Comparison of ENCODE assay signal across 9 cellular contexts in the genomic region with DNA sequence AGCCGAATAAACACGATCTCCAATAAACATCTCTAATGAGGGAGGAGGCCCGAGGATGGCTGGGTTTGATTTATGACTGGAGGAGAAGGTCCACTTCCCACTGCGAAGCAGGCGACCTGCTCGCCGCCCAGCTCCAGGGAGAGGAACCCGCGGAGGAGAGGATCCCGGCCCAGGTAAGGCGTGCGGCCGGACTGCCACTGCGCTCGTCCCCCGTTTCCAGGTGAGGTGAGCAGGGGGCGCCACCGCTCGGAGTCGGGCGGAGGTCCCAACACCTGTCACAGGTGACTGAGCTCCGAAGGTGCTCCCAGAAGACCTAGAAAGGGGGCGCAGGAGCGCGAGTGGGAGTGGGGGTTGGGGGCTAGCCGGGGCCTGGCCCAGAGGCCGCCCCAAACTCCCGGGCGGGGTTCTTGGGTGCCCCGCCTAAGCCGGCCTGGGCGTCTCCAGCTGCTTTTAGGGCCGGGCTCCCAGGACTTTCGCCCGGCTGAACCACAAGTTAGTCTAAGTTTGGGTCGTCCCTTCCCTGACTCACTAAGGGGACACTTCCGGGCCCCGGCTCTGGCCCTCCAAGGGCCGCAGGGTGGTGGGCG. TPM values are rescaled to one million over a fixed set of nuclear protein-coding genes. Genes with fewer than 3 reads are reported as not detected.
DNase-seq lines count a peak whose midpoint lies in the region; ATAC-seq and TF ChIP-seq lines count a peak whose summit lies in the region.
"Had no signal": no experiment of that assay in that cellular context is flagged by ENCODE, and none has a peak within 500 bp of the region (broad histone marks: within the 10 kb centered on the region; RNA-seq: fewer than 3 reads in every experiment).

No MANE protein-coding gene starts in this region.

- H3K4me3 ChIP-seq in CD8-positive, alpha-beta T cell (ENCODE audit: low read depth, low read length), result peak overlapping the region; percentile 15

- peaks cover 65% of the 10 kb centered on the region for H3K4me1 ChIP-seq in CD8-positive, alpha-beta T cell (ENCODE audit: insufficient read depth, low read length)

- no peaks in the 10 kb centered on the region for H3K9me3 Mint-ChIP-seq in CD8-positive, alpha-beta T cell
- no peaks in the 10 kb centered on the region for H3K9me3 Mint-ChIP-seq in nephron progenitor cell

- H3K27me3 Mint-ChIP-seq in CD8-positive, alpha-beta T cell (ENCODE audit: low read depth), result peaks cover 63% of the 10 kb centered on the region
- no peaks in the 10 kb centered on the region for H3K27me3 Mint-ChIP-seq in nephron progenitor cell (ENCODE audit: low read depth, poor library complexity)

- H3K9me3 ChIP-seq in CD8-positive, alpha-beta T cell (ENCODE audit: low read length), result no peaks in the 10 kb centered on the region

- TF ChIP-seq CTCF in CD8-positive, alpha-beta T cell (IDR thresholded peaks at IDR 0.05), result no peak
- TF ChIP-seq CTCF in nephron progenitor cell (IDR thresholded peaks at IDR 0.05), result no peak

- intact Hi-C loops in CD8-positive, alpha-beta T cell (cut with DNase I, micrococcal nuclease), result no loop called here

- peaks cover 45% of the 10 kb centered on the region for H3K4me1 Mint-ChIP-seq in CD8-positive, alpha-beta T cell (ENCODE audit: low read depth)
- peaks cover 28% of the 10 kb centered on the region for H3K4me1 Mint-ChIP-seq in nephron progenitor cell

- peaks cover 64% of the 10 kb centered on the region for H3K27me3 ChIP-seq in CD8-positive, alpha-beta T cell (ENCODE audit: insufficient read depth, low read length)

- no peak overlapping the region for H3K27ac Mint-ChIP-seq in CD8-positive, alpha-beta T cell
- no peak overlapping the region for H3K27ac Mint-ChIP-seq in nephron progenitor cell

- no peak for ATAC-seq in CD8-positive, alpha-beta T cell

- H3K4me3 Mint-ChIP-seq in CD8-positive, alpha-beta T cell, result peak overlapping the region; percentile 62
- H3K4me3 Mint-ChIP-seq in nephron progenitor cell, result peak overlapping the region; percentile 53

- DNase-seq in CD8-positive, alpha-beta T cell, result no peak
- peak; percentile 16 for DNase-seq in HK-2 (ENCODE audit: unreplicated experiment)
- peak; percentile 53 for DNase-seq in cerebellar cortex (ENCODE audit: low spot score)
- peak; percentile 31 for DNase-seq in nephron progenitor cell
- DNase-seq in EL, result no peak
- no peak for DNase-seq in NCI-H2107 treated with DMSO at 0.1 percent for 48 hours (lab: John Stamatoyannopoulos, UW; ENCODE audit: unreplicated experiment)
- DNase-seq in COLO829 (ENCODE audit: low spot score), result no peak
- no peak for DNase-seq in NCI-H187 (lab: John Stamatoyannopoulos, UW)
- DNase-seq: kidney glomerular epithelial cell had no signal

- no peak overlapping the region for H3K27ac ChIP-seq in CD8-positive, alpha-beta T cell (ENCODE audit: low read depth, low read length)

- H3K36me3 Mint-ChIP-seq in CD8-positive, alpha-beta T cell, result no peaks in the 10 kb centered on the region
- no peaks in the 10 kb centered on the region for H3K36me3 Mint-ChIP-seq in nephron progenitor cell (ENCODE audit: low read depth)

- H3K36me3 ChIP-seq in CD8-positive, alpha-beta T cell (ENCODE audit: insufficient read depth, low read length), result no peaks in the 10 kb centered on the region

- POLR2A ChIA-PET in CD8-positive, alpha-beta T cell (lab: Charles Lee), result no interaction called here

- CTCF ChIA-PET in CD8-positive, alpha-beta T cell (lab: Charles Lee), result no interaction called here

RNA-seq across cellular contexts. Expression of a gene that starts 5.4 kb away (rescaled TPM):
- total RNA-seq in CD8-positive, alpha-beta T cell, result not detected

Comparison
In these comparisons a context has a peak if more than half of its experiments do, and no peak if none do; other contexts are left out.
1. DNase-seq: peak in HK-2 (single experiment), cerebellar cortex (single experiment) and nephron progenitor cell (single experiment); none in CD8-positive, alpha-beta T cell (0 of 7), EL (single experiment), NCI-H2107 treated with DMSO at 0.1 percent for 48 hours (single experiment), COLO829 (single experiment) and NCI-H187 (0 of 2).